18 cellular contexts compared by ENCODE assay signal in the genomic region with DNA sequence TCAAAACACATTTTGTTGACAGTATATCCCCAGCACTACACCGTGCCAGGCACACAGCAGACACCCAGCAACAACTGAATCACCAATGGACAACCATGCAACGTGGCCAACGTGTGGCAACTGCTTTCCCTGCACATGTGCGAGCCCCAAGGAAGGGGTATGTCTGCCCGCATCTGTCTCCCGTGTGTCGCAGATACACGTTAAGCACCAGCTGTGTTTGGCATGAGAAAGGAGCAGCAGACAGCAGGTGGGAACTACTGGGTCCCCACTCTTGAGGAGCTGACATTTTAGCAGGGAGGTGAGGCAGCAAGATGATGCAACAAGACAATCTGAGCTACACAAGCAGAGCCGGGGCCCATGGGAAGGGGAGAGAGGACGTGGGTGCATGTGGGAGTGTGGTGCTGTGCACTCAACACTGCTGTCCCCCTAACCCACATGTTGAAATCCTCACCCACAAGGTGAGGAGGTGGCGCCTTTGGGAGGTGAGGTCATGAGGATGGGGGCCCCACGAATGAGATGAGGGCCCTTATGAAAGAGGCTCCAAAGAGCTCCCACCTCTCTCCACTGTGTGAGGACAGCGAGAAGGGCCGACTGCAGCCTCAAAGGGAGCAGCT. TPM values are rescaled to one million over a fixed set of nuclear protein-coding genes. Genes with fewer than 3 reads are reported as not detected.
A peak's percentile ranks its signal among the peaks of the same experiment; 100 is the strongest.
DNase-seq lines count a peak whose midpoint lies in the region; ATAC-seq and TF ChIP-seq lines count a peak whose summit lies in the region.
"Had no signal": no experiment of that assay in that cellular context is flagged by ENCODE, and none has a peak within 500 bp of the region (broad histone marks: within the 10 kb centered on the region; RNA-seq: fewer than 3 reads in every experiment).

No MANE protein-coding gene starts in this region.

- no peak overlapping the region for H3K4ac ChIP-seq in IMR-90 (ENCODE audit: low read depth, low read length)

- H3K9me3 ChIP-seq in IMR-90 (ENCODE audit: control insufficient read depth, insufficient read depth, low read length): peaks cover 7% of the 10 kb centered on the region
- peaks cover 0 to 8% (median 5%) of the 10 kb centered on the region in 4 donors for H3K9me3 ChIP-seq in esophagus muscularis mucosa
- peaks cover 7% of the 10 kb centered on the region for H3K9me3 ChIP-seq in upper lobe of right lung
- no peaks in the 10 kb centered on the region for H3K9me3 ChIP-seq in testis

- TF ChIP-seq EP300 in esophagus muscularis mucosa (IDR thresholded peaks at IDR 0.05): no peak

- H3K56ac ChIP-seq in IMR-90 (ENCODE audit: extremely low read depth, insufficient read depth, low read length): no peak overlapping the region

- ATAC-seq in IMR-90 (ENCODE audit: low read depth): no peak
- no peak for ATAC-seq in upper lobe of right lung

- no peak overlapping the region for H2AK5ac ChIP-seq in IMR-90 (ENCODE audit: low read depth, low read length)

- H3K9ac ChIP-seq in IMR-90 (ENCODE audit: low read depth, low read length): no peak overlapping the region
- H3K9ac ChIP-seq: BLaER1 treated with 17β-estradiol and CSF1 and Interleukin-3, amounts not matched to agents 10 nM and 100 nM had no signal

- H3K4me2 ChIP-seq in IMR-90 (ENCODE audit: low read depth, low read length): no peak overlapping the region
- H3K4me2 ChIP-seq: BLaER1 treated with 17β-estradiol and CSF1 and Interleukin-3, amounts not matched to agents 10 nM and 100 nM had no signal

- no peak overlapping the region for H2AK9ac ChIP-seq in IMR-90 (replicated peaks; ENCODE audit: low read depth, low read length, poor library complexity)

- H4K20me1 ChIP-seq in IMR-90 (ENCODE audit: insufficient read depth, low read length): no peaks in the 10 kb centered on the region
- H4K20me1 ChIP-seq: BLaER1 treated with 17β-estradiol and CSF1 and Interleukin-3, amounts not matched to agents 10 nM and 100 nM had no signal

- no peak overlapping the region for H4K5ac ChIP-seq in IMR-90 (ENCODE audit: low read depth, low read length)

- H3K27me3 ChIP-seq in IMR-90 (ENCODE audit: control insufficient read depth, insufficient read depth, low read length) (no peaks in the 10 kb centered on the region), esophagus muscularis mucosa (no peaks in the 10 kb centered on the region), upper lobe of right lung (no peaks in the 10 kb centered on the region), testis (no peaks in the 10 kb centered on the region)
- H3K27me3 ChIP-seq: BLaER1 treated with 17β-estradiol and CSF1 and Interleukin-3, amounts not matched to agents 10 nM and 100 nM had no signal

- no peak overlapping the region for H2BK15ac ChIP-seq in IMR-90 (ENCODE audit: low read depth, low read length)

- intact Hi-C loops in IMR-90 (cut with micrococcal nuclease) (no loop called here), esophagus muscularis mucosa (cut with DNase I) (no loop called here), upper lobe of right lung (cut with DNase I) (no loop called here), testis (cut with DNase I; ENCODE audit: low total_unique reads) (no loop called here)

- dilution Hi-C loops in IMR-90 (cut with HindIII; ENCODE audit: low sequenced_read_pairs, unreplicated experiment): no loop called here

- no peak overlapping the region for H2BK5ac ChIP-seq in IMR-90 (ENCODE audit: low read depth, low read length, poor library complexity, severe bottlenecking)

- no peaks in the 10 kb centered on the region for H3K9me1 ChIP-seq in IMR-90 (ENCODE audit: insufficient read depth, low read length)

- no peak overlapping the region for H3K23ac ChIP-seq in IMR-90 (ENCODE audit: low read depth, low read length)

- H3K14ac ChIP-seq in IMR-90 (replicated peaks; ENCODE audit: low read depth, low read length): no peak overlapping the region

- H4K91ac ChIP-seq in IMR-90 (ENCODE audit: insufficient read depth, low read depth, low read length): no peak overlapping the region

- CTCF ChIA-PET in IMR-90 (lab: Yijun Ruan, JAX): no interaction called here

- DNase-seq in NK-92 treated with Interleukin-12 subunit alpha and Interleukin-12 subunit beta, amount 100 ng/mL, for 24 hours (lab: John Stamatoyannopoulos, UW): peak; percentile 38
- no peak for DNase-seq in NK-92 (lab: John Stamatoyannopoulos, UW; ENCODE audit: unreplicated experiment)
- no peak for DNase-seq in IMR-90
- peak; percentile 45 for DNase-seq in esophagus muscularis mucosa (ENCODE audit: extremely low spot score)
- peak; percentile 38 for DNase-seq in upper lobe of right lung
- no peak for DNase-seq in kidney tubule cell (ENCODE audit: low spot score)
- DNase-seq in testis: no peak
- DNase-seq in COLO829 (ENCODE audit: low spot score): no peak
- DNase-seq: 8988T, DMS79, KBM-7, NCI-H1092 treated with DMSO at 0.1 percent for 48 hours, NCI-H187, NCI-H774, SIG-M5 had no signal

- BruUV-seq in IMR-90 (replicated peaks; lab: Mats Ljungman, UMichigan): no TSS peak

- H2AFZ ChIP-seq in IMR-90 (replicated peaks; ENCODE audit: low read length, poor library complexity): peak overlapping the region; percentile 26

- TF ChIP-seq RAD21 in IMR-90 (IDR thresholded peaks at IDR 0.05; ENCODE audit: low read length): no peak

- H3K36me3 ChIP-seq in IMR-90 (ENCODE audit: control insufficient read depth, insufficient read depth, low read length): no peaks in the 10 kb centered on the region; the same call in 1 of the 2 replicates
- H3K36me3 ChIP-seq in esophagus muscularis mucosa: peaks cover 8 to 77% (median 45%) of the 10 kb centered on the region in 4 donors
- H3K36me3 ChIP-seq in upper lobe of right lung: peaks cover 4% of the 10 kb centered on the region
- no peaks in the 10 kb centered on the region for H3K36me3 ChIP-seq in testis (ENCODE audit: low read depth, missing control alignments)

- H3K79me1 ChIP-seq in IMR-90 (ENCODE audit: low read depth in 1 of 2, low read length in 2 of 2): no peaks in the 10 kb centered on the region

- TF ChIP-seq POLR2A in IMR-90 (IDR thresholded peaks at IDR 0.05; ENCODE audit: low read depth, low read length): no peak
- no peak for TF ChIP-seq POLR2A in esophagus muscularis mucosa (IDR thresholded peaks at IDR 0.05; ENCODE audit: low read depth)
- TF ChIP-seq POLR2A in testis (IDR thresholded peaks at IDR 0.05): no peak

- POLR2A ChIA-PET in IMR-90 (lab: Charles Lee; ENCODE audit: unreplicated experiment): no interaction called here

- H4K8ac ChIP-seq in IMR-90 (ENCODE audit: low read depth in 2 of 2, low read length in 2 of 2): no peak overlapping the region

- no peak overlapping the region for H3K4me3 ChIP-seq in IMR-90 (ENCODE audit: insufficient read depth, low read depth, low read length)
- H3K4me3 ChIP-seq in esophagus muscularis mucosa: no peak overlapping the region
- H3K4me3 ChIP-seq in upper lobe of right lung: no peak overlapping the region
- H3K4me3 ChIP-seq in testis: no peak overlapping the region
- H3K4me3 ChIP-seq: BLaER1 treated with 17β-estradiol and CSF1 and Interleukin-3, amounts not matched to agents 10 nM and 100 nM had no signal

- H3K18ac ChIP-seq in IMR-90 (ENCODE audit: low read depth, low read length): no peak overlapping the region

- TF ChIP-seq CTCF in IMR-90 (conservative IDR thresholded peaks at IDR 0.05; ENCODE audit: low read depth, low read length) (no peak), esophagus muscularis mucosa (IDR thresholded peaks at IDR 0.05) (no peak), upper lobe of right lung (IDR thresholded peaks at IDR 0.05) (no peak), testis (IDR thresholded peaks at IDR 0.05) (no peak)

- no peak overlapping the region for H2BK20ac ChIP-seq in IMR-90 (ENCODE audit: low read depth, low read length)

- in situ Hi-C loops in IMR-90 (cut with MboI; ENCODE audit: low sequenced_read_pairs): no loop called here

- no peaks in the 10 kb centered on the region for H3K4me1 ChIP-seq in IMR-90 (ENCODE audit: control insufficient read depth, insufficient read depth, low read length)
- no peaks in the 10 kb centered on the region for H3K4me1 ChIP-seq in esophagus muscularis mucosa
- no peaks in the 10 kb centered on the region for H3K4me1 ChIP-seq in upper lobe of right lung
- peaks cover 14% of the 10 kb centered on the region for H3K4me1 ChIP-seq in testis
- H3K4me1 ChIP-seq: BLaER1 treated with 17β-estradiol and CSF1 and Interleukin-3, amounts not matched to agents 10 nM and 100 nM had no signal

- no peak overlapping the region for H2BK120ac ChIP-seq in IMR-90 (ENCODE audit: low read depth, low read length)

- H3K27ac ChIP-seq in IMR-90 (ENCODE audit: insufficient read depth, low read length) (no peak overlapping the region), esophagus muscularis mucosa (replicated peaks in 1 of 4) (no peak overlapping the region), upper lobe of right lung (no peak overlapping the region), testis (no peak overlapping the region)
- H3K27ac ChIP-seq: BLaER1 treated with 17β-estradiol and CSF1 and Interleukin-3, amounts not matched to agents 10 nM and 100 nM had no signal

- WGBS in IMR-90 (ENCODE audit: extremely low coverage in 2 of 2, insufficient read length in 1 of 2), 2 experiments: 80% methylated on average over 7 of the region's 14 CpGs; no CpG with 5 or more reads in 1 of the 2 experiments
- WGBS in esophagus muscularis mucosa: 90% methylated on average over 13 of the region's 14 CpGs
- WGBS in testis, 2 donors: 91 to 92% methylated on average over 12 of the region's 14 CpGs

TF ChIP-seq in IMR-90, 13 proteins besides CTCF, POLR2A, EP300 and RAD21 (continues in another document):
- TF ChIP-seq MAFK (IDR thresholded peaks at IDR 0.05; ENCODE audit: low read depth, low read length): no peak

RNA-seq across cellular contexts. Expression of a gene that starts 56.2 kb away (rescaled TPM):
- total RNA-seq in IMR-90 (2012; rRNA removed) (not detected in 2 replicates), esophagus muscularis mucosa (under 1 TPM in 1 of 4 donors, not detected in 3; 0.52 TPM), upper lobe of right lung (not detected), testis (100 to 1,000 TPM; 123 to 239 TPM)
- polyA plus RNA-seq in IMR-90 (2012; rRNA removed) (not detected in 2 replicates), testis (ENCODE audit: insufficient read depth, low read depth, low replicate concordance) (534 TPM)
- polyA plus RNA-seq in IMR-90 (2012; cell fraction: cytosol; rRNA removed): not detected in 2 replicates
- not detected in 2 replicates for polyA plus RNA-seq in IMR-90 (2012; cell fraction: nucleus; rRNA removed; ENCODE audit: low replicate concordance)
- total RNA-seq: HT1080, NCI-H460 had no signal

RNA-seq across cellular contexts. Expression of a gene that starts 58.7 kb away (rescaled TPM):
- 26.7 and 30.5 TPM in 2 replicates for total RNA-seq in IMR-90 (2012; rRNA removed)
- polyA plus RNA-seq in IMR-90 (2012; rRNA removed): 43.5 and 44.7 TPM in 2 replicates
- polyA plus RNA-seq in IMR-90 (2012; cell fraction: cytosol; rRNA removed): 46.5 and 59.0 TPM in 2 replicates
- polyA plus RNA-seq in IMR-90 (2012; cell fraction: nucleus; rRNA removed; ENCODE audit: low replicate concordance): 48.1 and 91.7 TPM in 2 replicates
- total RNA-seq in esophagus muscularis mucosa: 10 to 100 TPM; 31.6 to 68.1 (median 38.9) TPM
- 30.8 TPM for total RNA-seq in upper lobe of right lung
- 100 to 1,000 TPM; 160 to 220 TPM for total RNA-seq in testis
- polyA plus RNA-seq in testis (ENCODE audit: insufficient read depth, low read depth, low replicate concordance): 161 TPM

Comparison
In these comparisons a context has a peak if more than half of its experiments do, and no peak if none do; other contexts are left out.
1. DNase-seq: peak in NK-92 treated with Interleukin-12 subunit alpha and Interleukin-12 subunit beta, amount 100 ng/mL, for 24 hours (single experiment), esophagus muscularis mucosa (single experiment) and upper lobe of right lung (single experiment); none in NK-92 (single experiment), IMR-90 (single experiment), kidney tubule cell (single experiment), testis (single experiment) and COLO829 (single experiment).
2. RNA of a gene that starts 56.2 kb away (total RNA-seq): 123 to 239 TPM in testis; not detected in upper lobe of right lung (single experiment), not detected in IMR-90 and 0.52 TPM in esophagus muscularis mucosa; every median in the first group is over 10 times any median in the second.